ENCODE assay signal across 28 cellular contexts in genomic region chr19:16804176-16804575, GRCh38.
"Had no signal": no experiment of that assay in that cellular context is flagged by ENCODE, and none has a peak within 500 bp of the region (broad histone marks: within the 10 kb centered on the region; RNA-seq: fewer than 3 reads in every experiment).

No MANE protein-coding gene starts in this region.

- H3K4me1 ChIP-seq: colonic mucosa, esophagus muscularis mucosa, esophagus squamous epithelium, foreskin keratinocyte, gastrocnemius medialis, gastroesophageal sphincter had no signal

- H3K4me3 ChIP-seq: colonic mucosa, coronary artery, dorsolateral prefrontal cortex, esophagus muscularis mucosa, esophagus squamous epithelium, gastrocnemius medialis, gastroesophageal sphincter, heart left ventricle, heart right ventricle had no signal

- H3K36me3 ChIP-seq: colonic mucosa, esophagus muscularis mucosa, esophagus squamous epithelium, gastrocnemius medialis, gastroesophageal sphincter, heart left ventricle, heart right ventricle had no signal

- H3K27me3 Mint-ChIP-seq: dendritic cell treated with granulocyte-macrophage colony-stimulating factor and Interleukin-4, amounts not matched to agents 40 ng/mL and 50 ng/mL, for 4 days had no signal

- DNase-seq: colonic mucosa; cortex of kidney; dermis blood vessel endothelial cell; dorsolateral prefrontal cortex; effector CD4-positive, alpha-beta T cell; effector CD8-positive, alpha-beta T cell; effector memory CD4-positive, alpha-beta T cell; effector memory CD8-positive, alpha-beta T cell; endodermal cell; erythroblast; esophagus squamous epithelium; foreskin fibroblast; foreskin keratinocyte; foreskin melanocyte; gastrocnemius medialis; glutamatergic neuron; heart left ventricle; heart right ventricle had no signal

- H3K27ac Mint-ChIP-seq: dendritic cell treated with granulocyte-macrophage colony-stimulating factor and Interleukin-4, amounts not matched to agents 40 ng/mL and 50 ng/mL, for 4 days; effector memory CD8-positive, alpha-beta T cell; endodermal cell had no signal

- H3K27ac ChIP-seq: colonic mucosa, coronary artery, dorsolateral prefrontal cortex, epithelial cell of prostate, esophagus muscularis mucosa, esophagus squamous epithelium, foreskin keratinocyte, gastrocnemius medialis, gastroesophageal sphincter, heart left ventricle, heart right ventricle had no signal

- H3K4me1 Mint-ChIP-seq: endodermal cell had no signal

- H3K9me3 ChIP-seq: colonic mucosa, esophagus muscularis mucosa, esophagus squamous epithelium, gastrocnemius medialis, gastroesophageal sphincter, heart left ventricle, heart right ventricle had no signal

- H3K27me3 ChIP-seq: colonic mucosa, dorsolateral prefrontal cortex, esophagus muscularis mucosa, esophagus squamous epithelium, foreskin keratinocyte, gastrocnemius medialis, gastroesophageal sphincter, heart left ventricle, heart right ventricle had no signal

- H3K9me3 Mint-ChIP-seq: dendritic cell treated with granulocyte-macrophage colony-stimulating factor and Interleukin-4, amounts not matched to agents 40 ng/mL and 50 ng/mL, for 4 days; effector memory CD8-positive, alpha-beta T cell had no signal

- H3K4me3 Mint-ChIP-seq: dendritic cell treated with granulocyte-macrophage colony-stimulating factor and Interleukin-4, amounts not matched to agents 40 ng/mL and 50 ng/mL, for 4 days; effector memory CD8-positive, alpha-beta T cell; endodermal cell had no signal

- FAIRE-seq: colon, endometrium, endothelial cell of umbilical vein, frontal cortex had no signal

- ATAC-seq: effector memory CD8-positive, alpha-beta T cell; esophagus mucosa; foreskin keratinocyte; gastrocnemius medialis; gastroesophageal sphincter; heart left ventricle; heart right ventricle had no signal
